8 cellular contexts compared by ENCODE assay signal in the genomic region with DNA sequence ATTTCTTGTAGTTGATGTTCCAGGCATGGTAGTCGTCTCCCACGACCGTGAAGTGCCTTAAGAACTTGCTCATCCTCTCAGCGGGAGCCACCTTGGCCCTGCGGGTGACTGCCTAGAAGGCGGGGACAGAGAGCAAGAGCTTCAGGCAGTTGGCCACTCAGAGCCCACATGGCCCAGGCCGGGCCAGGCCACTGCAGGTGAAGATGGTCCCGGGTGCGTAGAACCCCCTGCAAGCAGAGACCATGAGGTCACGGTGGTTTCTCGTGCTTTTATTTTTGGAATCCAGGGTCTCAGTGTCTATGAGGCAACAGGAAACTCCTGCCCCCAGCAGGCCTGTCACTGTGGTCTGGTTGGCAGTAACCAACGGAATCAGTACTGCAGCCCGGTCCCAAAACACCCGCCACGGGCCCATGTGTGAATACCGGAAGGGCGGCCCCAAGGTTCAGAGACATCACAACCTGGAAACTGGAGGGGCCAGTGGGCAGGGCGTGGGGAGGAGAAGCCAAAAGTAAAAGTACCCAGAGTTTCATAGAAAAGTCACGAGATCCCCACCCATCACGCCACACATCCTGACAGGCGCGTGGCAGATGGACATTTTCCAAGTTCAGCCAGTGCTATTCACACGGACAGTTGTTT.
DNase-seq lines count a peak whose midpoint lies in the region; ATAC-seq lines count a peak whose summit lies in the region.

No MANE protein-coding gene starts in this region.

- DNase-seq in GF-D8 (lab: John Stamatoyannopoulos, UW) (peak; percentile 9), ecto neural progenitor cell (ENCODE audit: low spot score) (no peak), RKO (ENCODE audit: low spot score) (no peak), COLO668 (lab: John Stamatoyannopoulos, UW; ENCODE audit: unreplicated experiment) (no peak)
- DNase-seq in activated T-helper 9 cell treated with anti-CD3 and anti-CD28 coated beads, Interleukin-2, amount 50 U/mL, for 16 hours (ENCODE audit: low read depth): peak; percentile 13
- DNase-seq in stimulated activated CD4-positive, alpha-beta T cell treated with anti-CD3 and anti-CD28 coated beads, Interleukin-2, amount 100 ng/mL, for 48 hours: peak; percentile 19 to 26

- ATAC-seq in GM21381 (IDR thresholded peaks at IDR 0.05; ENCODE audit: unreplicated experiment) (peak; percentile 93), HG03571 (IDR thresholded peaks at IDR 0.05; ENCODE audit: unreplicated experiment) (peak; percentile 88)

Comparison
In these comparisons a context has a peak if more than half of its experiments do, and no peak if none do; other contexts are left out.
1. DNase-seq: peak in GF-D8 (single experiment), activated T-helper 9 cell treated with anti-CD3 and anti-CD28 coated beads, Interleukin-2, amount 50 U/mL, for 16 hours (single experiment) and stimulated activated CD4-positive, alpha-beta T cell treated with anti-CD3 and anti-CD28 coated beads, Interleukin-2, amount 100 ng/mL, for 48 hours (2 of 2); none in ecto neural progenitor cell (single experiment), RKO (single experiment) and COLO668 (single experiment).